8 cellular contexts compared by ENCODE assay signal in genomic region chr1:109532365-109533136, GRCh38. TPM values are rescaled to one million over a fixed set of nuclear protein-coding genes. Genes with fewer than 3 reads are reported as not detected.
DNase-seq lines count a peak whose midpoint lies in the region; ATAC-seq and TF ChIP-seq lines count a peak whose summit lies in the region.

No MANE protein-coding gene starts in this region.

- BruUV-seq in OCI-LY7 (replicated peaks; lab: Mats Ljungman, UMichigan): no TSS peak

- peaks cover 24% of the 10 kb centered on the region for H3K4me1 ChIP-seq in CD4-positive, CD25-positive, alpha-beta regulatory T cell (ENCODE audit: control insufficient read depth, insufficient read depth, low read length, poor library complexity, severe bottlenecking)
- H3K4me1 ChIP-seq in OCI-LY7 (ENCODE audit: insufficient read depth, low read length, poor library complexity, severe bottlenecking) (peaks cover 6% of the 10 kb centered on the region), esophagus squamous epithelium (peaks cover 0 to 26% (median 5%) of the 10 kb centered on the region in 3 donors)

- peaks cover 4% of the 10 kb centered on the region for H3K27me3 Mint-ChIP-seq in CD4-positive, CD25-positive, alpha-beta regulatory T cell
- H3K27me3 Mint-ChIP-seq in IgD-negative memory B cell (peaks cover 2% of the 10 kb centered on the region), natural killer cell (ENCODE audit: low read depth in 2 of 2) (peaks cover 0 to 4% of the 10 kb centered on the region in 2 donors)

- H3K79me2 ChIP-seq in OCI-LY7 (ENCODE audit: insufficient read depth, low read depth, low read length): no peaks in the 10 kb centered on the region

- CTCF ChIA-PET in OCI-LY7 (lab: Charles Lee; ENCODE audit: unreplicated experiment): interaction anchor here (0.5 to 2.2 kb wide), 15 partner anchors 12 to 1075 kb away, joined by 3 to 35 read pairs (median 4); partner anchors contain the start of genes AMIGO1, CYB561D1 and GNAI3

- no peaks in the 10 kb centered on the region for H3K36me3 Mint-ChIP-seq in CD4-positive, CD25-positive, alpha-beta regulatory T cell
- H3K36me3 Mint-ChIP-seq in IgD-negative memory B cell: no peaks in the 10 kb centered on the region
- H3K36me3 Mint-ChIP-seq in natural killer cell: no peaks in the 10 kb centered on the region

- peak overlapping the region; percentile 42 to 87 (median 86) for H3K4me3 Mint-ChIP-seq in CD4-positive, CD25-positive, alpha-beta regulatory T cell
- H3K4me3 Mint-ChIP-seq in IgD-negative memory B cell: peak overlapping the region; percentile 77 to 95 (median 86)
- peak overlapping the region; percentile 85 for H3K4me3 Mint-ChIP-seq in natural killer cell

- no peaks in the 10 kb centered on the region for H3K9me2 ChIP-seq in OCI-LY7 (ENCODE audit: insufficient read depth, low read length)

- DNase-seq in CD4-positive, CD25-positive, alpha-beta regulatory T cell: peak; percentile 83 to 88 (median 87)
- peak; percentile 85 for DNase-seq in OCI-LY7 (ENCODE audit: low spot score)
- DNase-seq in activated T-cell treated with anti-CD3 and anti-CD28 coated beads for 48 hours (ENCODE audit: low read depth): peak; percentile 86
- DNase-seq in esophagus squamous epithelium (lab: John Stamatoyannopoulos, UW): no peak
- DNase-seq in natural killer cell: peak; percentile 86
- DNase-seq in stimulated activated CD8-positive, alpha-beta memory T cell treated with anti-CD3 and anti-CD28 coated beads, Interleukin-7, amount 100 ng/mL, for 48 hours (ENCODE audit: extremely low read depth in 1 of 2, low read depth in 1 of 2): peak; percentile 71 to 82

- H3K27ac Mint-ChIP-seq in CD4-positive, CD25-positive, alpha-beta regulatory T cell: peak overlapping the region; percentile 71 to 90 (median 84)
- H3K27ac Mint-ChIP-seq in IgD-negative memory B cell: peak overlapping the region; percentile 8 to 86 (median 81)
- H3K27ac Mint-ChIP-seq in natural killer cell: peak overlapping the region; percentile 80 to 91

- no peaks in the 10 kb centered on the region for H3K36me3 ChIP-seq in CD4-positive, CD25-positive, alpha-beta regulatory T cell (ENCODE audit: control insufficient read depth, insufficient read depth, low read length)
- H3K36me3 ChIP-seq in OCI-LY7 (ENCODE audit: insufficient read depth, low read length): no peaks in the 10 kb centered on the region
- no peaks in the 10 kb centered on the region for H3K36me3 ChIP-seq in esophagus squamous epithelium

- H3K27me3 ChIP-seq in CD4-positive, CD25-positive, alpha-beta regulatory T cell (ENCODE audit: control insufficient read depth, insufficient read depth, low read length): no peaks in the 10 kb centered on the region
- H3K27me3 ChIP-seq in esophagus squamous epithelium: no peaks in the 10 kb centered on the region

- H4K20me1 ChIP-seq in OCI-LY7 (ENCODE audit: insufficient read depth, low read length): no peaks in the 10 kb centered on the region

- no peaks in the 10 kb centered on the region for H3K9me3 ChIP-seq in CD4-positive, CD25-positive, alpha-beta regulatory T cell (ENCODE audit: control insufficient read depth in 2 of 2, low read length in 2 of 2)
- H3K9me3 ChIP-seq in OCI-LY7 (ENCODE audit: low read length) (no peaks in the 10 kb centered on the region), esophagus squamous epithelium (no peaks in the 10 kb centered on the region)

- no peak overlapping the region for H3K27ac ChIP-seq in CD4-positive, CD25-positive, alpha-beta regulatory T cell (ENCODE audit: insufficient read depth, low read length, poor library complexity, severe bottlenecking)
- H3K27ac ChIP-seq in OCI-LY7 (ENCODE audit: low read depth, low read length, poor library complexity, severe bottlenecking) (peak overlapping the region; percentile 32), esophagus squamous epithelium (peak overlapping the region; percentile 13 to 45 (median 29))

- peak overlapping the region; percentile 72 for H3K4me3 ChIP-seq in CD4-positive, CD25-positive, alpha-beta regulatory T cell (ENCODE audit: low read depth, low read length)
- H3K4me3 ChIP-seq in OCI-LY7 (ENCODE audit: low read depth, low read length, poor library complexity, severe bottlenecking) (peak overlapping the region; percentile 58), esophagus squamous epithelium (peak overlapping the region in 2 of 4 donors; percentile 14 to 39)

- TF ChIP-seq CTCF in OCI-LY7 (conservative IDR thresholded peaks at IDR 0.05; ENCODE audit: low read length) (peak; percentile 79), esophagus squamous epithelium (IDR thresholded peaks at IDR 0.05) (peak; percentile 94 to 99 (median 98)), natural killer cell (IDR thresholded peaks at IDR 0.05) (peak; percentile 80)

- no peak for TF ChIP-seq POLR2A in esophagus squamous epithelium (IDR thresholded peaks at IDR 0.05)

- no peaks in the 10 kb centered on the region for H3K9me3 Mint-ChIP-seq in CD4-positive, CD25-positive, alpha-beta regulatory T cell
- no peaks in the 10 kb centered on the region for H3K9me3 Mint-ChIP-seq in IgD-negative memory B cell
- no peaks in the 10 kb centered on the region for H3K9me3 Mint-ChIP-seq in natural killer cell

- POLR2A ChIA-PET in OCI-LY7 (lab: Charles Lee): interaction anchor here (0.6 to 1.3 kb wide), 12 partner anchors 9 to 134 kb away, joined by 3 to 5 read pairs (median 3); partner anchors contain the start of genes ATXN7L2, CYB561D1, PSMA5 and SORT1

- peak overlapping the region; percentile 95 for H3K4me2 ChIP-seq in OCI-LY7 (ENCODE audit: low read length)

- WGBS in esophagus squamous epithelium, 2 donors: 0 to 6% methylated on average over 1 to 8 of the region's 12 CpGs

- H3K4me1 Mint-ChIP-seq in CD4-positive, CD25-positive, alpha-beta regulatory T cell: peaks cover 0 to 23% (median 10%) of the 10 kb centered on the region in 4 donors
- H3K4me1 Mint-ChIP-seq in IgD-negative memory B cell (peaks cover 2 to 5% (median 3%) of the 10 kb centered on the region in 3 donors), natural killer cell (peaks cover 7 to 16% of the 10 kb centered on the region in 2 donors)

- ATAC-seq in CD4-positive, CD25-positive, alpha-beta regulatory T cell (ENCODE audit: low read depth in 2 of 2): peak; percentile 85 to 92
- ATAC-seq in GM19467 (IDR thresholded peaks at IDR 0.05; ENCODE audit: unreplicated experiment) (peak; percentile 52), natural killer cell (peak; percentile 90 to 92 (median 91))

- intact Hi-C loops in OCI-LY7 (cut with micrococcal nuclease; ENCODE audit: unreplicated experiment) (loop anchor here (1.0 to 2.0 kb wide), 8 partner anchors 34 to 331 kb away; partner anchors contain the start of genes CYB561D1 and PSMA5), esophagus squamous epithelium (cut with DNase I) (loop anchor here (5.0 kb wide), 1 partner anchor 40 kb away; the partner anchor contains the start of gene CYB561D1), natural killer cell (cut with micrococcal nuclease) (loop anchor here (1.0 to 5.0 kb wide), 7 partner anchors 38 to 705 kb away; partner anchors contain the start of gene CYB561D1)

- peak overlapping the region; percentile 100 for H2AFZ ChIP-seq in OCI-LY7 (ENCODE audit: low read length)

RNA-seq across cellular contexts. Expression of gene GPR61, which starts 7.1 kb away (rescaled TPM):
- 0.20 TPM for total RNA-seq in CD4-positive, CD25-positive, alpha-beta regulatory T cell
- polyA plus RNA-seq in CD4-positive, CD25-positive, alpha-beta regulatory T cell: under 1 TPM in 2 of 4 donors, not detected in 2; 0.43 TPM
- not detected for polyA plus RNA-seq in IgD-negative memory B cell
- not detected in 2 replicates for total RNA-seq in OCI-LY7 (2014; rRNA removed; shearing (Covaris generic))
- total RNA-seq in OCI-LY7 (2022) (not detected in 2 replicates), esophagus squamous epithelium (not detected), natural killer cell (under 1 TPM in 2 of 3 donors, not detected in 1; 0.75 to 0.91 TPM)

RNA-seq across cellular contexts. Expression of gene GNAI3, which starts 15.9 kb away (rescaled TPM):
- 7.4 TPM for total RNA-seq in CD4-positive, CD25-positive, alpha-beta regulatory T cell
- 10 to 100 TPM in 2 of 4 donors, 1 to 10 TPM in 2; 9.4 to 10.3 (median 9.9) TPM for polyA plus RNA-seq in CD4-positive, CD25-positive, alpha-beta regulatory T cell
- 8.1 TPM for polyA plus RNA-seq in IgD-negative memory B cell
- total RNA-seq in OCI-LY7 (2014; rRNA removed; shearing (Covaris generic)): 3.8 and 4.1 TPM in 2 replicates
- total RNA-seq in OCI-LY7 (2022) (5.4 and 6.1 TPM in 2 replicates), esophagus squamous epithelium (10 to 100 TPM in 3 of 4 donors, 1 to 10 TPM in 1; 8.2 to 15.1 (median 11.6) TPM), natural killer cell (1 to 10 TPM; 6.1 to 7.6 (median 6.9) TPM)

RNA-seq across cellular contexts. Expression of gene AMIGO1, which starts 23.0 kb away (rescaled TPM):
- 6.6 TPM for total RNA-seq in CD4-positive, CD25-positive, alpha-beta regulatory T cell
- 10 to 100 TPM in 3 of 4 donors, 1 to 10 TPM in 1; 5.2 to 17.1 (median 11.8) TPM for polyA plus RNA-seq in CD4-positive, CD25-positive, alpha-beta regulatory T cell
- polyA plus RNA-seq in IgD-negative memory B cell: 0.88 TPM
- total RNA-seq in OCI-LY7 (2014; rRNA removed; shearing (Covaris generic)): 0.16 and 0.33 TPM in 2 replicates
- 0.15 and 0.17 TPM in 2 replicates for total RNA-seq in OCI-LY7 (2022)
- total RNA-seq in esophagus squamous epithelium: 1 to 10 TPM in 2 of 4 donors, under 1 TPM in 2; 0.45 to 2.7 (median 1.8) TPM
- total RNA-seq in natural killer cell: 10 to 100 TPM in 1 of 3 donors, 1 to 10 TPM in 2; 5.0 to 10.7 (median 7.8) TPM

RNA-seq across cellular contexts. Expression of gene CYB561D1, which starts 38.7 kb away (rescaled TPM):
- total RNA-seq in CD4-positive, CD25-positive, alpha-beta regulatory T cell: 30.7 TPM
- polyA plus RNA-seq in CD4-positive, CD25-positive, alpha-beta regulatory T cell: 10 to 100 TPM; 11.5 to 22.7 (median 18.7) TPM
- 8.6 TPM for polyA plus RNA-seq in IgD-negative memory B cell
- 5.8 and 6.2 TPM in 2 replicates for total RNA-seq in OCI-LY7 (2014; rRNA removed; shearing (Covaris generic))
- total RNA-seq in OCI-LY7 (2022) (10.5 and 11.3 TPM in 2 replicates), esophagus squamous epithelium (10 to 100 TPM in 1 of 4 donors, 1 to 10 TPM in 3; 3.1 to 12.7 (median 7.3) TPM), natural killer cell (10 to 100 TPM; 21.1 to 36.0 (median 34.7) TPM)

RNA-seq across cellular contexts. Expression of gene ATXN7L2, which starts 48.8 kb away (rescaled TPM):
- total RNA-seq in CD4-positive, CD25-positive, alpha-beta regulatory T cell: 13.2 TPM
- 1 to 10 TPM; 4.7 to 8.0 (median 5.6) TPM for polyA plus RNA-seq in CD4-positive, CD25-positive, alpha-beta regulatory T cell
- 7.3 TPM for polyA plus RNA-seq in IgD-negative memory B cell
- 6.5 and 13.1 TPM in 2 replicates for total RNA-seq in OCI-LY7 (2014; rRNA removed; shearing (Covaris generic))
- total RNA-seq in OCI-LY7 (2022): 8.2 and 9.6 TPM in 2 replicates
- total RNA-seq in esophagus squamous epithelium: 1 to 10 TPM; 2.1 to 5.9 (median 3.8) TPM
- 10 to 100 TPM; 16.4 to 18.5 (median 18.3) TPM for total RNA-seq in natural killer cell
